Comparison of ENCODE assay signal across 10 cellular contexts in genomic region chr12:46357438-46358324, GRCh38. TPM values are rescaled to one million over a fixed set of nuclear protein-coding genes. Genes with fewer than 3 reads are reported as not detected.
DNase-seq lines count a peak whose midpoint lies in the region; ATAC-seq and TF ChIP-seq lines count a peak whose summit lies in the region.
"Had no signal": no experiment of that assay in that cellular context is flagged by ENCODE, and none has a peak within 500 bp of the region (broad histone marks: within the 10 kb centered on the region; RNA-seq: fewer than 3 reads in every experiment).

No MANE protein-coding gene starts in this region.

- DNase-seq in AG09309 (ENCODE audit: low read depth) (peak; percentile 73), H4 (ENCODE audit: low spot score) (peak; percentile 38), WTC11 (ENCODE audit: low spot score) (no peak), islet precursor cell (peak; percentile 63), NCI-H146 treated with DMSO at 0.1 percent for 48 hours (lab: John Stamatoyannopoulos, UW; ENCODE audit: unreplicated experiment) (no peak), NCI-H345 treated with DMSO at 0.1 percent for 48 hours (lab: John Stamatoyannopoulos, UW; ENCODE audit: unreplicated experiment) (no peak)

- peak overlapping the region; percentile 77 for H3K27ac Mint-ChIP-seq in WTC11
- H3K27ac Mint-ChIP-seq: activated naive CD8-positive, alpha-beta T cell had no signal

- POLR2A ChIA-PET in WTC11 (lab: Charles Lee), result interaction anchor here (1.2 to 1.7 kb wide), 3 partner anchors 11 to 317 kb away, joined by 3 to 4 read pairs (median 3); partner anchors contain the start of gene SLC38A1

- H3K4me3 Mint-ChIP-seq in WTC11, result no peak overlapping the region
- H3K4me3 Mint-ChIP-seq: activated naive CD8-positive, alpha-beta T cell had no signal

- H3K27me3 Mint-ChIP-seq in WTC11 (ENCODE audit: low read depth), result no peaks in the 10 kb centered on the region
- H3K27me3 Mint-ChIP-seq: activated naive CD8-positive, alpha-beta T cell had no signal

- CTCF ChIA-PET in WTC11 (lab: Charles Lee), result interaction anchor here (1.0 kb wide), 1 partner anchor 304 kb away, joined by 5 read pairs; no protein-coding TSS in a partner anchor

- peaks cover 36% of the 10 kb centered on the region for H3K36me3 Mint-ChIP-seq in WTC11

- peaks cover 25% of the 10 kb centered on the region for H3K4me1 Mint-ChIP-seq in WTC11

- TF ChIP-seq CTCF in AG09309 (IDR thresholded peaks at IDR 0.05; ENCODE audit: control insufficient read depth, insufficient read depth, low read depth, low read length, missing control alignments) (no peak), WTC11 (IDR thresholded peaks at IDR 0.05) (no peak)

- ATAC-seq in WTC11 (peak; percentile 35), HG02678 (IDR thresholded peaks at IDR 0.05; ENCODE audit: unreplicated experiment) (no peak), HG03095 (IDR thresholded peaks at IDR 0.05; ENCODE audit: unreplicated experiment) (no peak)

- H3K9me3 Mint-ChIP-seq in WTC11, result no peaks in the 10 kb centered on the region

- H3K4me3 ChIP-seq in AG09309 (ENCODE audit: control insufficient read depth, low read depth, low read length), result no peak overlapping the region
- H3K4me3 ChIP-seq: SJCRH30 had no signal

TF ChIP-seq in WTC11, 78 proteins besides CTCF, POLR2A, EP300 and RAD21 (continues in another document):
- TF ChIP-seq ZNF416 (CRISPR knock-in tag; IDR thresholded peaks at IDR 0.05) (peak; percentile 93), ELF4 (CRISPR knock-in tag; IDR thresholded peaks at IDR 0.05; ENCODE audit: low read depth) (no peak), FOXJ3 (CRISPR knock-in tag; IDR thresholded peaks at IDR 0.05; ENCODE audit: borderline replicate concordance) (0 out of 2 replicates have a peak, but pooled peaks have one; percentile 43), USF2 (CRISPR knock-in tag; IDR thresholded peaks at IDR 0.05) (no peak), TEAD4 (CRISPR knock-in tag; IDR thresholded peaks at IDR 0.05) (no peak), PRRX2 (CRISPR knock-in tag; IDR thresholded peaks at IDR 0.05) (peak; percentile 97), ZMAT4 (CRISPR knock-in tag; IDR thresholded peaks at IDR 0.05) (peak; percentile 88), ZNF671 (CRISPR knock-in tag; IDR thresholded peaks at IDR 0.05) (peak; percentile 87), ATF6 (CRISPR knock-in tag; IDR thresholded peaks at IDR 0.05) (no peak), EMX1 (CRISPR knock-in tag; IDR thresholded peaks at IDR 0.05) (peak; percentile 98), FOXP4 (CRISPR knock-in tag; IDR thresholded peaks at IDR 0.05) (no peak), GABPB1 (CRISPR knock-in tag; IDR thresholded peaks at IDR 0.05) (0 out of 2 replicates have a peak, but pooled peaks have one; percentile 52), PREB (CRISPR knock-in tag; IDR thresholded peaks at IDR 0.05; ENCODE audit: borderline replicate concordance) (peak; percentile 14; the same call in 1 of the 2 replicates), JUN (CRISPR knock-in tag; IDR thresholded peaks at IDR 0.05) (0 out of 2 replicates have a peak, but pooled peaks have one; percentile 44), OVOL2 (CRISPR knock-in tag; IDR thresholded peaks at IDR 0.05; ENCODE audit: borderline replicate concordance) (peak; percentile 85), AR (CRISPR knock-in tag; IDR thresholded peaks at IDR 0.05) (peak; percentile 98), ZNF425 (CRISPR knock-in tag; conservative IDR thresholded peaks at IDR 0.05) (peak; percentile 94), FOXK1 (CRISPR knock-in tag; IDR thresholded peaks at IDR 0.05) (no peak)

RNA-seq across cellular contexts. Expression of gene SLC38A2, which starts 14.9 kb away (rescaled TPM):
- 203 and 263 TPM in 2 replicates for total RNA-seq in H4 (2014; rRNA removed; shearing (Covaris generic))
- 295 to 381 TPM (median 309 TPM) in 3 replicates for total RNA-seq in WTC11 (2021)

Comparison
In these comparisons a context has a peak if more than half of its experiments do, and no peak if none do; other contexts are left out.
1. DNase-seq: peak in AG09309 (single experiment), H4 (single experiment) and islet precursor cell (single experiment); none in WTC11 (single experiment), NCI-H146 treated with DMSO at 0.1 percent for 48 hours (single experiment) and NCI-H345 treated with DMSO at 0.1 percent for 48 hours (single experiment).